ENCODE assay signal across 13 cellular contexts in the genomic region with DNA sequence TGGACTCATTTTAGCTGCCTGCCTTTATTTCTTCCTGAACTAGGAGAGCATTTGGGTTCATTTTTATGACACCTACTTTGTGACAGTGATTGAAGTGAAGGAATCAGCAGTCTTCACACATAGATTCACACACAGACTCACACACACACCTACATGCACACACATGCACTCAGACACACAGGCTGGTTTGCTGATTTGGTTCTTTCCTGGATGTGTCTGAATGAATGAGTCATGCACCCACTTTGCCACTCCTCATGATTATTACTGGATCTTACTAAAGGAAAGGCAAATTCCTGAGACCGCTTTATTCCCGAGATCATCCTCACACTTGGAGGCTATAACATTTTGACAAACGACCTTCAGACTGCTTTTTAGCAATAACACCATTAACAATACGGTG.
A peak's percentile ranks its signal among the peaks of the same experiment; 100 is the strongest.
DNase-seq lines count a peak whose midpoint lies in the region; FAIRE-seq and TF ChIP-seq lines count a peak whose summit lies in the region.
"Had no signal": no experiment of that assay in that cellular context is flagged by ENCODE, and none has a peak within 500 bp of the region (broad histone marks: within the 10 kb centered on the region; RNA-seq: fewer than 3 reads in every experiment).

No MANE protein-coding gene starts in this region.

- peaks cover 5% of the 10 kb centered on the region for H3K9me3 Mint-ChIP-seq in mesothelial cell of epicardium

- FAIRE-seq in bronchial epithelial cell (lab: Jason Lieb, UNC) = no peak
- FAIRE-seq: H1 had no signal

- H3K36me3 Mint-ChIP-seq in mesothelial cell of epicardium = no peaks in the 10 kb centered on the region

- H3K4me3 ChIP-seq in ACC112 (ENCODE audit: low read depth, low read length) (peak overlapping the region; percentile 41; the same call in 1 of the 2 replicates), bronchial epithelial cell (ENCODE audit: low read depth, low read length) (no peak overlapping the region), testis (no peak overlapping the region)
- H3K4me3 ChIP-seq: colonic mucosa had no signal

- no peaks in the 10 kb centered on the region for H3K79me2 ChIP-seq in ACC112 (ENCODE audit: control insufficient read depth, insufficient read depth, low read length, unreplicated experiment)

- TF ChIP-seq CTCF in bronchial epithelial cell (IDR thresholded peaks at IDR 0.05; ENCODE audit: insufficient read depth, low read length, severe bottlenecking) = no peak
- TF ChIP-seq CTCF in testis (IDR thresholded peaks at IDR 0.05) = no peak
- TF ChIP-seq CTCF in mesothelial cell of epicardium (IDR thresholded peaks at IDR 0.05; ENCODE audit: unreplicated experiment) = no peak

- H3K4me3 Mint-ChIP-seq in mesothelial cell of epicardium = no peak overlapping the region

- H3K4me1 ChIP-seq in ACC112 (ENCODE audit: control insufficient read depth, insufficient read depth, low read length, unreplicated experiment) = peaks cover 27% of the 10 kb centered on the region
- H3K4me1 ChIP-seq in testis = no peaks in the 10 kb centered on the region
- H3K4me1 ChIP-seq: colonic mucosa had no signal

- intact Hi-C loops in testis (cut with DNase I; ENCODE audit: low total_unique reads) = no loop called here

- WGBS in testis, 2 donors = 52 to 62% methylated on average over 4 of the region's 4 CpGs

- H3K27me3 ChIP-seq in ACC112 (ENCODE audit: insufficient read depth, low read length) (no peaks in the 10 kb centered on the region), bronchial epithelial cell (ENCODE audit: control insufficient read depth, insufficient read depth, low read length) (no peaks in the 10 kb centered on the region), testis (no peaks in the 10 kb centered on the region)
- H3K27me3 ChIP-seq: colonic mucosa had no signal

- peak overlapping the region; percentile 51 for H3K27ac ChIP-seq in ACC112 (ENCODE audit: low read depth, low read length)
- H3K27ac ChIP-seq in testis = no peak overlapping the region
- H3K27ac ChIP-seq: colonic mucosa had no signal

- H3K27me3 Mint-ChIP-seq in mesothelial cell of epicardium (ENCODE audit: low read depth) = no peaks in the 10 kb centered on the region

- no peak for TF ChIP-seq POLR2A in testis (IDR thresholded peaks at IDR 0.05)

- H3K9me3 ChIP-seq in testis = no peaks in the 10 kb centered on the region
- H3K9me3 ChIP-seq: colonic mucosa had no signal

- H3K4me1 Mint-ChIP-seq in mesothelial cell of epicardium = peaks cover 10% of the 10 kb centered on the region

- H3K27ac Mint-ChIP-seq in mesothelial cell of epicardium = no peak overlapping the region

- DNase-seq in HT1080 (ENCODE audit: low read depth) (peak; percentile 84), bronchial epithelial cell (ENCODE audit: low read depth) (peak; percentile 97), kidney glomerular epithelial cell (lab: John Stamatoyannopoulos, UW) (peak; percentile 84), testis (no peak), mesothelial cell of epicardium (ENCODE audit: low spot score in 2 of 2, unreplicated experiment in 2 of 2) (no peak), NCI-H1092 (lab: John Stamatoyannopoulos, UW) (no peak), NCI-H1048 (lab: John Stamatoyannopoulos, UW) (no peak)
- DNase-seq: activated naive CD4-positive, alpha-beta T cell treated with anti-CD3 and anti-CD28 coated beads, Interleukin-2, amount 50 U/mL, for 16 hours; colonic mucosa; glutamatergic neuron; NCI-H526 treated with DMSO at 0.1 percent for 48 hours had no signal

- H3K36me3 ChIP-seq in ACC112 (ENCODE audit: insufficient read depth, low read length) (no peaks in the 10 kb centered on the region), bronchial epithelial cell (ENCODE audit: control insufficient read depth, insufficient read depth, low read length) (no peaks in the 10 kb centered on the region), testis (ENCODE audit: low read depth, missing control alignments) (no peaks in the 10 kb centered on the region)
- H3K36me3 ChIP-seq: colonic mucosa had no signal

- H2AFZ ChIP-seq in ACC112 (ENCODE audit: low read length, unreplicated experiment) = no peak overlapping the region

Comparison
In these comparisons a context has a peak if more than half of its experiments do, and no peak if none do; other contexts are left out.
1. DNase-seq: peak in HT1080 (single experiment), bronchial epithelial cell (single experiment) and kidney glomerular epithelial cell (single experiment); none in testis (single experiment), mesothelial cell of epicardium (0 of 2), NCI-H1092 (single experiment) and NCI-H1048 (single experiment).